ENCODE assay signal across 15 cellular contexts in the genomic region with DNA sequence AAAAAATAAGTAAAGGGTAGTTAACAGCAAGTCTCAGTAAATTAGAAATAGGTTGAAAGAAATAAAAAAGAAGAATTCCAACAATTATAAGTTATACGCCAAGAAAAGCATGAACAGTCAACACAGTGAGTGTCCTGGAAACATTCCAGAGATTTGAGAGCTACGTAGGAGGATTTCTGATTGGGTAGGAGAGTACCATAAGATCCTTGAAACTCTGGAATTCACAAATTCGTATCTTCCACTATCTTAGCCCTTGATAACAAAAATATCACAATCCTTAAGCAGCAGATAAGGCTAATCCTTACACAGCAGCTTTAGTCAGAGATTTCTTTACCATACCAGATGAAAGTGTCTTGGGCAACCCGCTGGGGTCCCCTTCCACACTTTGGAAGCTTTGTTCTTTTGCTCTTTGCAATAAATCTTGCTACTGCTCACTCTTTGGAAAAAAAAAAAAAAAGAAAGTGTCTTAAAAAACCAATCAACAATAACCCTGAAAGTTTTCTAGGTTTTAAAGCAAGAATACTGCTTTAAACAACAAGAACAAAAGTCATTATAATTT. TPM values are rescaled to one million over a fixed set of nuclear protein-coding genes. Genes with fewer than 3 reads are reported as not detected.
DNase-seq lines count a peak whose midpoint lies in the region; ATAC-seq, FAIRE-seq and TF ChIP-seq lines count a peak whose summit lies in the region.
"Had no signal": no experiment of that assay in that cellular context is flagged by ENCODE, and none has a peak within 500 bp of the region (broad histone marks: within the 10 kb centered on the region; RNA-seq: fewer than 3 reads in every experiment).

No MANE protein-coding gene starts in this region.

- ATAC-seq in lower lobe of right lung (peak; percentile 52 to 87), GM21367 (IDR thresholded peaks at IDR 0.05; ENCODE audit: unreplicated experiment) (no peak)
- ATAC-seq: activated CD8-positive, alpha-beta T cell treated with anti-CD3 and anti-CD28 coated beads, Interleukin-2, amount 10 ng/mL, durations not matched to agents 7 days and 5 days; activated naive CD4-positive, alpha-beta T cell treated with anti-CD3 and anti-CD28 coated beads, Interleukin-2, amount 50 U/mL, for 72 hours; effector memory CD8-positive, alpha-beta T cell had no signal

- no peak overlapping the region for H2AFZ ChIP-seq in mammary epithelial cell (ENCODE audit: low read depth, low read length)

- no peak overlapping the region for H3K4me2 ChIP-seq in mammary epithelial cell (ENCODE audit: insufficient read depth, low read depth, low read length)

- FAIRE-seq in bronchial epithelial cell (lab: Jason Lieb, UNC), result no peak
- FAIRE-seq: urothelium cell line had no signal

- dilution Hi-C loops in mammary epithelial cell (cut with HindIII; ENCODE audit: low sequenced_read_pairs), result no loop called here

- no peaks in the 10 kb centered on the region for H3K79me2 ChIP-seq in mammary epithelial cell (ENCODE audit: insufficient read depth, low read length)

- no peak for TF ChIP-seq EP300 in ovary (IDR thresholded peaks at IDR 0.05)

- H3K36me3 ChIP-seq in mammary epithelial cell (ENCODE audit: insufficient read depth, low read length) (no peaks in the 10 kb centered on the region), bronchial epithelial cell (ENCODE audit: control insufficient read depth, insufficient read depth, low read length) (no peaks in the 10 kb centered on the region), lower lobe of right lung (no peaks in the 10 kb centered on the region), tibial artery (no peaks in the 10 kb centered on the region), ovary (no peaks in the 10 kb centered on the region)

- H3K4me3 ChIP-seq in mammary epithelial cell (replicated peaks in 1 of 3; ENCODE audit: insufficient read depth in 1 of 3, low read depth in 2 of 3, low read length in 3 of 3) (no peak overlapping the region), bronchial epithelial cell (ENCODE audit: low read depth, low read length) (no peak overlapping the region), lower lobe of right lung (no peak overlapping the region), tibial artery (peak overlapping the region; percentile 3 to 14), ovary (no peak overlapping the region)

- no TSS peak for BruUV-seq in MCF 10A (replicated peaks; lab: Mats Ljungman, UMichigan)
- BruUV-seq in mammary epithelial cell (replicated peaks; lab: Mats Ljungman, UMichigan), result no TSS peak

- H3K27me3 ChIP-seq in mammary epithelial cell (ENCODE audit: insufficient read depth, low read length), result no peaks in the 10 kb centered on the region
- H3K27me3 ChIP-seq in bronchial epithelial cell (ENCODE audit: control insufficient read depth, insufficient read depth, low read length), result no peaks in the 10 kb centered on the region
- H3K27me3 ChIP-seq in lower lobe of right lung (ENCODE audit: low read depth), result no peaks in the 10 kb centered on the region
- H3K27me3 ChIP-seq in tibial artery, result no peaks in the 10 kb centered on the region
- no peaks in the 10 kb centered on the region for H3K27me3 ChIP-seq in ovary

- H3K9me3 Mint-ChIP-seq in MCF 10A (ENCODE audit: unreplicated experiment), result peaks cover 8% of the 10 kb centered on the region
- H3K9me3 Mint-ChIP-seq: effector memory CD8-positive, alpha-beta T cell had no signal

- H3K27ac Mint-ChIP-seq in MCF 10A (ENCODE audit: low read depth, unreplicated experiment), result no peak overlapping the region
- H3K27ac Mint-ChIP-seq: activated CD8-positive, alpha-beta T cell treated with anti-CD3 and anti-CD28 coated beads, Interleukin-2, amount 10 ng/mL, durations not matched to agents 7 days and 5 days; activated naive CD4-positive, alpha-beta T cell treated with anti-CD3 and anti-CD28 coated beads, Interleukin-2, amount 50 U/mL, for 72 hours; effector memory CD8-positive, alpha-beta T cell had no signal

- peaks cover 11% of the 10 kb centered on the region for H3K4me1 Mint-ChIP-seq in MCF 10A (ENCODE audit: insufficient read depth, unreplicated experiment)

- H3K4me1 ChIP-seq in mammary epithelial cell (ENCODE audit: insufficient read depth, low read length) (no peaks in the 10 kb centered on the region), lower lobe of right lung (no peaks in the 10 kb centered on the region), tibial artery (peaks cover 0 to 41% (median 6%) of the 10 kb centered on the region in 4 donors), ovary (ENCODE audit: insufficient read depth) (peaks cover 5% of the 10 kb centered on the region)

- CTCF ChIA-PET in MCF 10A (lab: Yijun Ruan, JAX), result interaction anchor here (0.5 to 0.9 kb wide), 2 partner anchors 40 to 88 kb away, joined by 3 to 4 read pairs; no protein-coding TSS in a partner anchor
- CTCF ChIA-PET in mammary epithelial cell (lab: Charles Lee; ENCODE audit: low non-redundant PET), result no interaction called here

- POLR2A ChIA-PET in MCF 10A (lab: Yijun Ruan, JAX), result interaction anchor here (2.8 kb wide), 1 partner anchor 8 kb away, joined by 11 read pairs; the partner anchor contains the start of gene TPK1

- no peaks in the 10 kb centered on the region for H3K36me3 Mint-ChIP-seq in MCF 10A (ENCODE audit: insufficient read depth, unreplicated experiment)

- no peaks in the 10 kb centered on the region for H3K27me3 Mint-ChIP-seq in MCF 10A (ENCODE audit: insufficient read depth, unreplicated experiment)
- H3K27me3 Mint-ChIP-seq: effector memory CD8-positive, alpha-beta T cell had no signal

- in situ Hi-C loops in mammary epithelial cell (cut with MboI; ENCODE audit: low sequenced_read_pairs in 2 of 2), result no loop called here

- WGBS in mammary epithelial cell (ENCODE audit: low coverage, missing lambda C conversion rate), result 76% methylated on average over 4 of the region's 4 CpGs
- WGBS in ovary, 3 donors, result 7 to 13% (median 9%) methylated on average over 4 of the region's 4 CpGs

- TF ChIP-seq CTCF in MCF 10A (IDR thresholded peaks at IDR 0.05; ENCODE audit: unreplicated experiment) (no peak), mammary epithelial cell (conservative IDR thresholded peaks at IDR 0.05 in 1 of 2, IDR thresholded peaks at IDR 0.05 in 1 of 2; ENCODE audit: extremely low read depth in 1 of 2, insufficient read depth in 1 of 2, low read depth in 1 of 2, low read length in 2 of 2) (no peak), bronchial epithelial cell (IDR thresholded peaks at IDR 0.05; ENCODE audit: insufficient read depth, low read length, severe bottlenecking) (no peak), lower lobe of right lung (IDR thresholded peaks at IDR 0.05) (no peak), tibial artery (IDR thresholded peaks at IDR 0.05) (no peak), ovary (IDR thresholded peaks at IDR 0.05) (no peak)

- intact Hi-C loops in MCF 10A (cut with micrococcal nuclease) (no loop called here), mammary epithelial cell (cut with micrococcal nuclease) (no loop called here), lower lobe of right lung (cut with DNase I) (no loop called here), tibial artery (cut with DNase I; ENCODE audit: low total_unique reads) (no loop called here), ovary (cut with DNase I) (no loop called here)

- no peak for TF ChIP-seq POLR2A in ovary (IDR thresholded peaks at IDR 0.05)

- H3K9ac ChIP-seq in mammary epithelial cell (ENCODE audit: insufficient read depth, low read length), result no peak overlapping the region

- no peak overlapping the region for H3K4me3 Mint-ChIP-seq in MCF 10A (ENCODE audit: unreplicated experiment)
- H3K4me3 Mint-ChIP-seq: activated CD8-positive, alpha-beta T cell treated with anti-CD3 and anti-CD28 coated beads, Interleukin-2, amount 10 ng/mL, durations not matched to agents 7 days and 5 days; effector memory CD8-positive, alpha-beta T cell had no signal

- H3K27ac ChIP-seq in mammary epithelial cell (ENCODE audit: insufficient read depth, low read depth, low read length) (no peak overlapping the region), lower lobe of right lung (no peak overlapping the region), tibial artery (peak overlapping the region; percentile 55 to 57), ovary (peak overlapping the region in 1 of 2 donors; percentile 24)

- H4K20me1 ChIP-seq in mammary epithelial cell (ENCODE audit: insufficient read depth, low read length), result no peaks in the 10 kb centered on the region

- peak; percentile 38 for DNase-seq in MCF 10A (ENCODE audit: unreplicated experiment)
- DNase-seq in mammary epithelial cell, result no peak
- DNase-seq in bronchial epithelial cell (ENCODE audit: low read depth), result peak; percentile 29
- no peak for DNase-seq in lower lobe of right lung
- no peak for DNase-seq in tibial artery
- no peak for DNase-seq in mucosa of gallbladder (ENCODE audit: low spot score)
- no peak for DNase-seq in ovary
- DNase-seq: activated CD8-positive, alpha-beta T cell treated with anti-CD3 and anti-CD28 coated beads, Interleukin-2, amount 10 ng/mL, durations not matched to agents 7 days and 5 days; effector memory CD8-positive, alpha-beta T cell; Karpas-422; NCI-H2081 treated with DMSO at 0.1 percent for 48 hours; small intestine had no signal

- H3K9me3 ChIP-seq in mammary epithelial cell (replicated peaks; ENCODE audit: insufficient read depth, low read length), result no peaks in the 10 kb centered on the region
- no peaks in the 10 kb centered on the region for H3K9me3 ChIP-seq in lower lobe of right lung
- no peaks in the 10 kb centered on the region for H3K9me3 ChIP-seq in tibial artery
- no peaks in the 10 kb centered on the region for H3K9me3 ChIP-seq in ovary

RNA-seq across cellular contexts. Expression of gene TPK1, which starts 8.2 kb away (rescaled TPM):
- total RNA-seq in MCF 10A (2022) (8.8 TPM in 2 replicates), mammary epithelial cell (1 to 10 TPM; 1.3 to 2.3 TPM), bronchial epithelial cell (2.4 and 3.1 TPM in 2 replicates), lower lobe of right lung (9.0 TPM), mucosa of gallbladder (4.7 TPM), ovary (10 to 100 TPM in 1 of 7 donors, 1 to 10 TPM in 6; 3.2 to 13.1 (median 4.6) TPM)
- polyA plus RNA-seq in mammary epithelial cell (1.2 TPM), ovary (10 to 100 TPM in 1 of 2 donors, 1 to 10 TPM in 1; 3.2 to 11.9 TPM)
- polyA minus RNA-seq in mammary epithelial cell, result not detected

Comparison
In these comparisons a context has a peak if more than half of its experiments do, and no peak if none do; other contexts are left out.
1. DNase-seq: peak in MCF 10A (single experiment) and bronchial epithelial cell (single experiment); none in mammary epithelial cell (single experiment), lower lobe of right lung (single experiment), tibial artery (0 of 2), mucosa of gallbladder (single experiment) and ovary (0 of 5).
2. H3K27ac ChIP-seq: peak in tibial artery (2 of 2); none in mammary epithelial cell (single experiment) and lower lobe of right lung (single experiment).
3. H3K4me3 ChIP-seq: peak in tibial artery (2 of 2); none in mammary epithelial cell (0 of 3), bronchial epithelial cell (single experiment), lower lobe of right lung (single experiment) and ovary (single experiment).